Comparison of ENCODE assay signal across 10 cellular contexts in genomic region chr22:45329536-45329936, GRCh38. TPM values are rescaled to one million over a fixed set of nuclear protein-coding genes. Genes with fewer than 3 reads are reported as not detected.
DNase-seq lines count a peak whose midpoint lies in the region; ATAC-seq and TF ChIP-seq lines count a peak whose summit lies in the region.
"Had no signal": no experiment of that assay in that cellular context is flagged by ENCODE, and none has a peak within 500 bp of the region (broad histone marks: within the 10 kb centered on the region; RNA-seq: fewer than 3 reads in every experiment).

No MANE protein-coding gene starts in this region.

- peak overlapping the region; percentile 78 for H3K27ac Mint-ChIP-seq in activated T-helper 2 cell treated with anti-CD3 and anti-CD28 coated beads, Interferon-gamma antibody, Interleukin-2, Interleukin-4, amounts not matched to agents 10 μg/mL and 5 μg/mL and 100 μg/mL, durations not matched to agents 14 hours and 24 hours and 36 hours
- H3K27ac Mint-ChIP-seq in stimulated activated naive CD8-positive, alpha-beta T cell treated with anti-CD3 and anti-CD28 coated beads, Interleukin-15, amount 100 ng/mL, for 72 hours: peak overlapping the region; percentile 19 to 86

- H3K4me3 Mint-ChIP-seq in activated T-helper 2 cell treated with anti-CD3 and anti-CD28 coated beads, Interferon-gamma antibody, Interleukin-2, Interleukin-4, amounts not matched to agents 10 μg/mL and 5 μg/mL and 100 μg/mL, durations not matched to agents 14 hours and 24 hours and 36 hours (ENCODE audit: low read depth): no peak overlapping the region
- no peak overlapping the region for H3K4me3 Mint-ChIP-seq in stimulated activated naive CD8-positive, alpha-beta T cell treated with anti-CD3 and anti-CD28 coated beads, Interleukin-15, amount 100 ng/mL, for 72 hours

- peaks cover 8 to 94% (median 19%) of the 10 kb centered on the region in 3 donors for H3K36me3 ChIP-seq in esophagus squamous epithelium

- no peak for TF ChIP-seq POLR2A in esophagus squamous epithelium (IDR thresholded peaks at IDR 0.05)

- H3K27me3 Mint-ChIP-seq in activated T-helper 2 cell treated with anti-CD3 and anti-CD28 coated beads, Interferon-gamma antibody, Interleukin-2, Interleukin-4, amounts not matched to agents 10 μg/mL and 5 μg/mL and 100 μg/mL, durations not matched to agents 14 hours and 24 hours and 36 hours (ENCODE audit: low read depth): no peaks in the 10 kb centered on the region
- no peaks in the 10 kb centered on the region for H3K27me3 Mint-ChIP-seq in stimulated activated naive CD8-positive, alpha-beta T cell treated with anti-CD3 and anti-CD28 coated beads, Interleukin-15, amount 100 ng/mL, for 72 hours

- peaks cover 4 to 19% (median 4%) of the 10 kb centered on the region in 3 donors for H3K4me1 ChIP-seq in esophagus squamous epithelium

- peaks cover 15% of the 10 kb centered on the region for H3K4me1 Mint-ChIP-seq in activated T-helper 2 cell treated with anti-CD3 and anti-CD28 coated beads, Interferon-gamma antibody, Interleukin-2, Interleukin-4, amounts not matched to agents 10 μg/mL and 5 μg/mL and 100 μg/mL, durations not matched to agents 14 hours and 24 hours and 36 hours (ENCODE audit: low read depth)
- H3K4me1 Mint-ChIP-seq in stimulated activated naive CD8-positive, alpha-beta T cell treated with anti-CD3 and anti-CD28 coated beads, Interleukin-15, amount 100 ng/mL, for 72 hours: peaks cover 36% of the 10 kb centered on the region

- no peaks in the 10 kb centered on the region for H3K9me3 ChIP-seq in esophagus squamous epithelium

- no peak overlapping the region for H3K4me3 ChIP-seq in esophagus squamous epithelium

- peak overlapping the region in 1 of 4 donors; percentile 11 for H3K27ac ChIP-seq in esophagus squamous epithelium

- intact Hi-C loops in activated T-helper 2 cell treated with anti-CD3 and anti-CD28 coated beads, Interferon-gamma antibody, Interleukin-2, Interleukin-4, amounts not matched to agents 10 μg/mL and 5 μg/mL and 100 μg/mL, durations not matched to agents 14 hours and 24 hours and 36 hours (cut with micrococcal nuclease): no loop called here
- intact Hi-C loops in esophagus squamous epithelium (cut with DNase I): no loop called here

- H3K9me3 Mint-ChIP-seq in activated T-helper 2 cell treated with anti-CD3 and anti-CD28 coated beads, Interferon-gamma antibody, Interleukin-2, Interleukin-4, amounts not matched to agents 10 μg/mL and 5 μg/mL and 100 μg/mL, durations not matched to agents 14 hours and 24 hours and 36 hours: no peaks in the 10 kb centered on the region
- H3K9me3 Mint-ChIP-seq in stimulated activated naive CD8-positive, alpha-beta T cell treated with anti-CD3 and anti-CD28 coated beads, Interleukin-15, amount 100 ng/mL, for 72 hours: no peaks in the 10 kb centered on the region

- DNase-seq in NCI-H2029 (lab: John Stamatoyannopoulos, UW) (peak; percentile 93), hypothalamus (lab: John Stamatoyannopoulos, UW) (peak in 42 of 51 donors; percentile 18 to 87 (median 54)), esophagus squamous epithelium (lab: John Stamatoyannopoulos, UW) (no peak), islet precursor cell (no peak)
- no peak for DNase-seq in activated T-helper 2 cell treated with anti-CD3 and anti-CD28 coated beads, Interferon-gamma antibody, Interleukin-2, Interleukin-4, amounts not matched to agents 10 μg/mL and 5 μg/mL and 100 μg/mL, durations not matched to agents 14 hours and 24 hours and 36 hours (ENCODE audit: low spot score)
- no peak for DNase-seq in stimulated activated naive CD8-positive, alpha-beta T cell treated with anti-CD3 and anti-CD28 coated beads, Interleukin-15, amount 100 ng/mL, for 72 hours
- DNase-seq: activated CD4-positive, alpha-beta T cell treated with anti-CD3 and anti-CD28 coated beads, Interleukin-2, amount 50 U/mL, for 1 hour; HCEC 1CT had no signal

- TF ChIP-seq CTCF in esophagus squamous epithelium (IDR thresholded peaks at IDR 0.05): no peak

- peaks cover 60% of the 10 kb centered on the region for H3K36me3 Mint-ChIP-seq in activated T-helper 2 cell treated with anti-CD3 and anti-CD28 coated beads, Interferon-gamma antibody, Interleukin-2, Interleukin-4, amounts not matched to agents 10 μg/mL and 5 μg/mL and 100 μg/mL, durations not matched to agents 14 hours and 24 hours and 36 hours (ENCODE audit: low read depth)

- 49 to 80% methylated on average over 4 to 9 of the region's 12 CpGs for WGBS in esophagus squamous epithelium, 2 donors

- no peak for ATAC-seq in stimulated activated naive CD8-positive, alpha-beta T cell treated with anti-CD3 and anti-CD28 coated beads, Interleukin-15, amount 100 ng/mL, for 72 hours
- no peak for ATAC-seq in HG03108 (IDR thresholded peaks at IDR 0.05; ENCODE audit: unreplicated experiment)

- no peaks in the 10 kb centered on the region for H3K27me3 ChIP-seq in esophagus squamous epithelium

RNA-seq across cellular contexts. Expression of gene FAM118A, which starts 19.8 kb away (rescaled TPM):
- total RNA-seq in activated T-helper 2 cell treated with anti-CD3 and anti-CD28 coated beads, Interferon-gamma antibody, Interleukin-2, Interleukin-4, amounts not matched to agents 10 μg/mL and 5 μg/mL and 100 μg/mL, durations not matched to agents 14 hours and 24 hours and 36 hours: 30.7 and 37.5 TPM in 2 replicates
- total RNA-seq in esophagus squamous epithelium: 10 to 100 TPM; 12.5 to 95.4 (median 18.8) TPM

RNA-seq across cellular contexts. Expression of gene UPK3A, which starts 44.8 kb away (rescaled TPM):
- total RNA-seq in activated T-helper 2 cell treated with anti-CD3 and anti-CD28 coated beads, Interferon-gamma antibody, Interleukin-2, Interleukin-4, amounts not matched to agents 10 μg/mL and 5 μg/mL and 100 μg/mL, durations not matched to agents 14 hours and 24 hours and 36 hours: not detected in 2 replicates
- total RNA-seq in esophagus squamous epithelium: not detected
- total RNA-seq: endothelial cell of umbilical vein had no signal

Comparison
In these comparisons a context has a peak if more than half of its experiments do, and no peak if none do; other contexts are left out.
1. DNase-seq: peak in NCI-H2029 (single experiment) and hypothalamus (42 of 51); none in activated T-helper 2 cell treated with anti-CD3 and anti-CD28 coated beads, Interferon-gamma antibody, Interleukin-2, Interleukin-4, amounts not matched to agents 10 μg/mL and 5 μg/mL and 100 μg/mL, durations not matched to agents 14 hours and 24 hours and 36 hours (single experiment), stimulated activated naive CD8-positive, alpha-beta T cell treated with anti-CD3 and anti-CD28 coated beads, Interleukin-15, amount 100 ng/mL, for 72 hours (0 of 2), esophagus squamous epithelium (single experiment) and islet precursor cell (single experiment).